8 cellular contexts compared by ENCODE assay signal in genomic region chr5:138573949-138574670, GRCh38. TPM values are rescaled to one million over a fixed set of nuclear protein-coding genes. Genes with fewer than 3 reads are reported as not detected.
DNase-seq lines count a peak whose midpoint lies in the region; ATAC-seq and TF ChIP-seq lines count a peak whose summit lies in the region.

No MANE protein-coding gene starts in this region.

- H3K36me3 Mint-ChIP-seq in activated CD8-positive, alpha-beta memory T cell treated with anti-CD3 and anti-CD28 coated beads, Interleukin-2, amount 10 ng/mL, durations not matched to agents 7 days and 5 days = peaks cover 38% of the 10 kb centered on the region

- no peak for ATAC-seq in activated CD8-positive, alpha-beta memory T cell treated with anti-CD3 and anti-CD28 coated beads, Interleukin-2, amount 10 ng/mL, durations not matched to agents 7 days and 5 days
- no peak for ATAC-seq in GM21447 (IDR thresholded peaks at IDR 0.05; ENCODE audit: unreplicated experiment)

- intact Hi-C loops in tibial artery (cut with DNase I; ENCODE audit: low total_unique reads) = no loop called here

- H3K9me3 Mint-ChIP-seq in activated CD8-positive, alpha-beta memory T cell treated with anti-CD3 and anti-CD28 coated beads, Interleukin-2, amount 10 ng/mL, durations not matched to agents 7 days and 5 days (ENCODE audit: low read depth) = no peaks in the 10 kb centered on the region

- peak overlapping the region; percentile 98 for H3K4me3 ChIP-seq in adipocyte (ENCODE audit: low read length)
- peak overlapping the region; percentile 91 for H3K4me3 ChIP-seq in kidney epithelial cell (ENCODE audit: low read depth, low read length)
- peak overlapping the region; percentile 72 to 92 for H3K4me3 ChIP-seq in tibial artery

- no peaks in the 10 kb centered on the region for H3K27me3 ChIP-seq in adipocyte (replicated peaks; ENCODE audit: control insufficient read depth, insufficient read depth, low read length)
- H3K27me3 ChIP-seq in kidney epithelial cell (ENCODE audit: control insufficient read depth, insufficient read depth, low read length) = no peaks in the 10 kb centered on the region
- no peaks in the 10 kb centered on the region for H3K27me3 ChIP-seq in tibial artery

- H3K36me3 ChIP-seq in adipocyte (ENCODE audit: control insufficient read depth, insufficient read depth, low read length, severe bottlenecking) = peaks cover 47% of the 10 kb centered on the region
- H3K36me3 ChIP-seq in kidney epithelial cell (ENCODE audit: control insufficient read depth, insufficient read depth, low read length) = peaks cover 3% of the 10 kb centered on the region
- peaks cover 43 to 44% (median 43%) of the 10 kb centered on the region in 3 donors for H3K36me3 ChIP-seq in tibial artery

- H3K9ac ChIP-seq in adipocyte (ENCODE audit: low read length) = peak overlapping the region; percentile 100

- peak overlapping the region; percentile 93 for H3K4me3 Mint-ChIP-seq in activated CD8-positive, alpha-beta memory T cell treated with anti-CD3 and anti-CD28 coated beads, Interleukin-2, amount 10 ng/mL, durations not matched to agents 7 days and 5 days

- no peaks in the 10 kb centered on the region for H3K27me3 Mint-ChIP-seq in activated CD8-positive, alpha-beta memory T cell treated with anti-CD3 and anti-CD28 coated beads, Interleukin-2, amount 10 ng/mL, durations not matched to agents 7 days and 5 days

- peak overlapping the region; percentile 98 for H3K27ac Mint-ChIP-seq in activated CD8-positive, alpha-beta memory T cell treated with anti-CD3 and anti-CD28 coated beads, Interleukin-2, amount 10 ng/mL, durations not matched to agents 7 days and 5 days

- no peak for DNase-seq in activated CD8-positive, alpha-beta memory T cell treated with anti-CD3 and anti-CD28 coated beads, Interleukin-2, amount 10 ng/mL, durations not matched to agents 7 days and 5 days
- no peak for DNase-seq in activated CD8-positive, alpha-beta memory T cell treated with anti-CD3 and anti-CD28 coated beads, Interleukin-2, amount 50 U/mL, for 48 hours
- DNase-seq in adipocyte (ENCODE audit: low read depth) (peak; percentile 34), kidney epithelial cell (ENCODE audit: low read depth) (no peak), tibial artery (no peak), NCI-H1417 treated with DMSO at 0.1 percent for 48 hours (lab: John Stamatoyannopoulos, UW) (no peak), inferior parietal cortex (ENCODE audit: extremely low spot score) (no peak)

- H3K27ac ChIP-seq in tibial artery = peak overlapping the region; percentile 93 to 96

- H3K4me1 Mint-ChIP-seq in activated CD8-positive, alpha-beta memory T cell treated with anti-CD3 and anti-CD28 coated beads, Interleukin-2, amount 10 ng/mL, durations not matched to agents 7 days and 5 days = peaks cover 40% of the 10 kb centered on the region

- peaks cover 31% of the 10 kb centered on the region for H3K4me1 ChIP-seq in adipocyte (ENCODE audit: control insufficient read depth, insufficient read depth, low read length)
- H3K4me1 ChIP-seq in tibial artery = peaks cover 0 to 40% (median 13%) of the 10 kb centered on the region in 4 donors

- H3K9me3 ChIP-seq in adipocyte (ENCODE audit: control insufficient read depth, low read length) (no peaks in the 10 kb centered on the region), tibial artery (no peaks in the 10 kb centered on the region)

- TF ChIP-seq CTCF in kidney epithelial cell (IDR thresholded peaks at IDR 0.05; ENCODE audit: insufficient read depth, low read length, poor library complexity, severe bottlenecking) = no peak
- TF ChIP-seq CTCF in tibial artery (IDR thresholded peaks at IDR 0.05) = no peak

- CTCF ChIA-PET in activated CD8-positive, alpha-beta memory T cell treated with anti-CD3 and anti-CD28 coated beads, Interleukin-2, amount 10 ng/mL, durations not matched to agents 7 days and 5 days (lab: Charles Lee) = interaction anchor here (2.1 to 3.0 kb wide), 2 partner anchors 31 to 110 kb away, joined by 18 read pairs; partner anchors contain the start of genes EGR1 and ETF1

RNA-seq across cellular contexts. Expression of gene HSPA9, which starts 1.1 kb away (rescaled TPM):
- total RNA-seq in activated CD8-positive, alpha-beta memory T cell treated with anti-CD3 and anti-CD28 coated beads, Interleukin-2, amount 10 ng/mL, durations not matched to agents 7 days and 5 days = 100 to 1,000 TPM; 208 to 309 TPM
- 584 and 695 TPM in 2 replicates for total RNA-seq in kidney epithelial cell

RNA-seq across cellular contexts. Expression of gene ETF1, which starts 31.1 kb away (rescaled TPM):
- total RNA-seq in activated CD8-positive, alpha-beta memory T cell treated with anti-CD3 and anti-CD28 coated beads, Interleukin-2, amount 10 ng/mL, durations not matched to agents 7 days and 5 days = 100 to 1,000 TPM in 1 of 2 experiments, 10 to 100 TPM in 1; 92.2 to 134 TPM
- total RNA-seq in kidney epithelial cell = 123 and 149 TPM in 2 replicates
